Comparison of ENCODE assay signal across 9 cellular contexts in the genomic region with DNA sequence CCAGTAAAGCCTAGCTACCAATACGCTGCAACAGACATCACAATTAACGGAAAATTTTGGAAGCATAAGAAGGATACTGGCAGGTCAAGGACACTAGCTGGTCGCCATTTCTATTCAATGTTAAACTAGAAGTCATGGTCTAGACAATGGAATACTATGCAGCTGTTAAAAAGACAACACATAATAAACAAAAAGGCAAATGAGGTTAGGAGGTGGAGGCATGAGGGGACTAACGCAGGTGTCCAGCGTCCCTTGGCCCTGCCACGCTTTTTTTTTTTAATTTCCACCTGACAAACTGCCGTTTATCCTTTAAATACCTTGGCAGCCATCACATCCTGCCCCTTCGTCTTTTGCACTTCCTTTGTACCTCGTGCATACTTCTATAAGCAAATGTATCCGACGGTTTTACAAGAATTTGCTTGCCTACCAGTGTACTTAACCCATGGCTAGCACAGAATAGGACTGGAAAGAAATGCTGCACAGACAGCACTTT. TPM values are rescaled to one million over a fixed set of nuclear protein-coding genes. Genes with fewer than 3 reads are reported as not detected.
A peak's percentile ranks its signal among the peaks of the same experiment; 100 is the strongest.
DNase-seq lines count a peak whose midpoint lies in the region; ATAC-seq and TF ChIP-seq lines count a peak whose summit lies in the region.
"Had no signal": no experiment of that assay in that cellular context is flagged by ENCODE, and none has a peak within 500 bp of the region (broad histone marks: within the 10 kb centered on the region; RNA-seq: fewer than 3 reads in every experiment).

No MANE protein-coding gene starts in this region.

- H3K27ac ChIP-seq in left ventricle myocardium inferior (replicated peaks), result peak overlapping the region; percentile 87
- peak overlapping the region; percentile 73 to 77 for H3K27ac ChIP-seq in breast epithelium
- peak overlapping the region; percentile 81 for H3K27ac ChIP-seq in vagina

- H3K9me3 ChIP-seq in left ventricle myocardium inferior (replicated peaks) (no peaks in the 10 kb centered on the region), breast epithelium (no peaks in the 10 kb centered on the region), vagina (no peaks in the 10 kb centered on the region)

- no peaks in the 10 kb centered on the region for H3K27me3 Mint-ChIP-seq in mesothelial cell of epicardium (ENCODE audit: low read depth)

- peak overlapping the region; percentile 81 for H3K4me3 ChIP-seq in left ventricle myocardium inferior
- peak overlapping the region; percentile 67 to 86 (median 74) for H3K4me3 ChIP-seq in breast epithelium
- peak overlapping the region; percentile 60 to 70 for H3K4me3 ChIP-seq in vagina

- H3K4me1 ChIP-seq in left ventricle myocardium inferior (peaks cover 24% of the 10 kb centered on the region), breast epithelium (peaks cover 0 to 8% of the 10 kb centered on the region in 2 donors), vagina (peaks cover 15% of the 10 kb centered on the region)

- peak overlapping the region; percentile 91 for H3K27ac Mint-ChIP-seq in mesothelial cell of epicardium

- H3K4me1 Mint-ChIP-seq in mesothelial cell of epicardium, result peaks cover 12% of the 10 kb centered on the region

- no peak for DNase-seq in left ventricle myocardium inferior
- DNase-seq in left ventricle myocardium superior, result no peak
- no peak for DNase-seq in breast epithelium (ENCODE audit: low spot score in 2 of 2)
- no peak for DNase-seq in mesothelial cell of epicardium (ENCODE audit: low spot score in 2 of 2, unreplicated experiment in 2 of 2)
- DNase-seq in vagina (ENCODE audit: extremely low spot score in 2 of 2), result no peak
- no peak for DNase-seq in ecto neural progenitor cell (ENCODE audit: low spot score)
- DNase-seq: NCI-H1694 had no signal

- ATAC-seq in left ventricle myocardium superior (no peak), HG02798 (IDR thresholded peaks at IDR 0.05; ENCODE audit: poor library complexity, unreplicated experiment) (no peak), HG03439 (IDR thresholded peaks at IDR 0.05; ENCODE audit: unreplicated experiment) (no peak)

- H3K9me3 Mint-ChIP-seq in mesothelial cell of epicardium, result no peaks in the 10 kb centered on the region

- intact Hi-C loops in left ventricle myocardium inferior (cut with micrococcal nuclease) (no loop called here), left ventricle myocardium superior (cut with micrococcal nuclease) (no loop called here), breast epithelium (cut with DNase I; ENCODE audit: low total_unique reads) (no loop called here), vagina (cut with DNase I) (no loop called here)

- no peak for TF ChIP-seq CTCF in left ventricle myocardium inferior (IDR thresholded peaks at IDR 0.05; ENCODE audit: borderline replicate concordance)
- no peak for TF ChIP-seq CTCF in breast epithelium (IDR thresholded peaks at IDR 0.05)
- TF ChIP-seq CTCF in mesothelial cell of epicardium (IDR thresholded peaks at IDR 0.05; ENCODE audit: unreplicated experiment), result no peak
- no peak for TF ChIP-seq CTCF in vagina (IDR thresholded peaks at IDR 0.05)

- TF ChIP-seq POLR2A in breast epithelium (IDR thresholded peaks at IDR 0.05) (no peak), vagina (IDR thresholded peaks at IDR 0.05) (no peak)

- peaks cover 7% of the 10 kb centered on the region for H3K27me3 ChIP-seq in left ventricle myocardium inferior (ENCODE audit: low read depth)
- no peaks in the 10 kb centered on the region for H3K27me3 ChIP-seq in breast epithelium
- H3K27me3 ChIP-seq in vagina, result no peaks in the 10 kb centered on the region

- H3K4me3 Mint-ChIP-seq in mesothelial cell of epicardium, result peak overlapping the region; percentile 86

- H3K36me3 ChIP-seq in left ventricle myocardium inferior (no peaks in the 10 kb centered on the region), breast epithelium (no peaks in the 10 kb centered on the region), vagina (no peaks in the 10 kb centered on the region)

- no peaks in the 10 kb centered on the region for H3K36me3 Mint-ChIP-seq in mesothelial cell of epicardium

RNA-seq across cellular contexts. Expression of a gene that starts 0.7 kb away (rescaled TPM):
- total RNA-seq in left ventricle myocardium inferior (8.4 TPM), left ventricle myocardium superior (11.5 TPM), breast epithelium (10 to 100 TPM in 1 of 3 donors, 1 to 10 TPM in 2; 5.6 to 10.1 (median 7.8) TPM), mesothelial cell of epicardium (9.7 to 10.1 TPM (median 9.9 TPM) in 3 replicates), vagina (9.8 TPM)
